25 cellular contexts compared by ENCODE assay signal in the genomic region with DNA sequence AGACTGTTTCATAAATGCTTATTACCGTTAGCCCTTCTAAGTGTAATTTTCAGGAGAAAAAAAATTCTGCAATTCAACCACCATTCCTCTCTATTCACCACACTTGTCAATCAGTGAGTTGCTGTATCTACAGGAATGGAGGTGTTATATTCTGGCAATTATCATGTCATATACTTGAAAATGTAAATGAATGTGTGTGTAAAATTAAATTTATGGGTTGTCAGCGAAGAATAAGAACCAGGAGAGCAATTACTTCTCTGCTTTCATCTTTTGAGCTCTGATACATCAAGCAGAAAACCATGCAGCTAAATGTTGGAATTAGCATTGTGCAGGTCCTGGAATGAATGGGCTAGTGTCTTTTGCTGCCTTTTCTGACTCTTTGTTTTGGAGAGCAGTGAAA.
"Had no signal": no experiment of that assay in that cellular context is flagged by ENCODE, and none has a peak within 500 bp of the region (broad histone marks: within the 10 kb centered on the region; RNA-seq: fewer than 3 reads in every experiment).

No MANE protein-coding gene starts in this region.

- H3K4me3 ChIP-seq: body of pancreas, colonic mucosa, esophagus muscularis mucosa, hepatocyte, left lung, mucosa of descending colon, skin epidermis, tibial artery had no signal

- H3K36me3 ChIP-seq: colonic mucosa, esophagus muscularis mucosa, left lung, neutrophil, tibial artery had no signal

- H3K9me3 ChIP-seq: body of pancreas, colonic mucosa, esophagus muscularis mucosa, left lung, mucosa of descending colon, neutrophil, tibial artery had no signal

- ATAC-seq: activated CD8-positive, alpha-beta T cell treated with anti-CD3 and anti-CD28 coated beads, Interleukin-2, amount 10 ng/mL, durations not matched to agents 7 days and 5 days; activated T-cell treated with anti-CD3 and anti-CD28 coated beads, Interleukin-2, amount 50 U/mL, for 72 hours; body of pancreas; left lung; mucosa of descending colon; naive thymus-derived CD4-positive, alpha-beta T cell; right cardiac atrium had no signal

- H3K27ac ChIP-seq: body of pancreas, colonic mucosa, esophagus muscularis mucosa, hepatocyte, left lung, neutrophil, skin epidermis, tibial artery had no signal

- DNase-seq: activated CD4-positive, alpha-beta T cell treated with anti-CD3 and anti-CD28 coated beads, Interleukin-2, amount 10 ng/mL, durations not matched to agents 24 days and 14 days; activated CD4-positive, CD25-positive, alpha-beta regulatory T cell; activated CD8-positive, alpha-beta memory T cell treated with anti-CD3 and anti-CD28 coated beads, Interleukin-2, amount 50 U/mL, for 4 hours; activated CD8-positive, alpha-beta T cell treated with anti-CD3 and anti-CD28 coated beads, Interleukin-2, amount 10 ng/mL, durations not matched to agents 7 days and 5 days; activated gamma-delta T cell treated with Interleukin-2 at 50 U/mL for 16 hours; activated naive CD8-positive, alpha-beta T cell treated with anti-CD3 and anti-CD28 coated beads for 36 hours; activated T-cell treated with anti-CD3 and anti-CD28 coated beads, Interleukin-2, amount 50 U/mL, for 72 hours; amygdala; body of pancreas; central memory CD4-positive, alpha-beta T cell; colonic mucosa; effector CD4-positive, alpha-beta T cell; left lung; mammary epithelial cell; mucosa of descending colon; naive thymus-derived CD4-positive, alpha-beta T cell; posterior cingulate gyrus; right cardiac atrium; stimulated activated CD4-positive, alpha-beta T cell treated with anti-CD3 and anti-CD28 coated beads, Interleukin-4, amount 100 ng/mL, for 24 hours; stimulated activated naive CD4-positive, alpha-beta T cell; tibial artery had no signal

- H3K27me3 ChIP-seq: body of pancreas, colonic mucosa, esophagus muscularis mucosa, hepatocyte, left lung, neutrophil, tibial artery had no signal

- H3K4me1 ChIP-seq: body of pancreas, colonic mucosa, left lung, tibial artery had no signal
